25 cellular contexts compared by ENCODE assay signal in the genomic region with DNA sequence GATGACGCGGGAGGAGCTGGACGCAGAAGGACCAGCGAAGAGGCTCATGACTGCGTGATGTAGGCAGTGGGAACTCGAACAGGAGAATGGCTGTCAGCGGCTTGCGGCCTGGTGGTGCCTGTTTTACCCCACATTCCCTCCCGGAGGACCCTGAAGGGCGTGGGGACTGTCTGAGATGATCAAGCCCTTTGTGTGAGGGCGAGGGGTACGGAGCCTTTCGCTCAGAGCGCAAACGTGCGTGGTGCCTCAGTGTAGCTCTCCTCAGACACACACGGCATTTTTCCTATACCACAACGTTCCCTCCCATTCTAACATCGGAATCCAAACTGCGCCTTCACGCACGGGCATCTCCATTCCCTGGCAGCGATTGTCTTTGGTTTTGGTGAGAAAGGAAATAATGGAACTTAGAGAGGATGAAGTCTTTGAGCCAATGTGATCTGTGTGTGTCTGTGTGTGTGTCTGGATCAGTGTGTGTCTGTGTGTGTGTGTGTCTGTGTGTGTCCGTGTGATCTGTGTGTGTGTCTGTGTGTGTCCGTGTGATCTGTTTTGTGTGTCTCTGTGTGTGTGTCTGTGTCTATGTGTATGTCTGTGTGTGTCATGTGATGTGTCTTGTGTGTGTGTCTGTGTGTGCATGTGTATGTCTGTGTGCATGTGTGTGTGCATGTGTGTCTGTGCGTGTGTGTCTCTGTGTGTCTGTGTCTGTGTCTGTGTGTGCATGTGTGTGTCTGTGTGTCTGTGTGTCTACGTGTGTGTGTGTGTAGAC. TPM values are rescaled to one million over a fixed set of nuclear protein-coding genes. Genes with fewer than 3 reads are reported as not detected.
DNase-seq lines count a peak whose midpoint lies in the region; ATAC-seq and TF ChIP-seq lines count a peak whose summit lies in the region.
"Had no signal": no experiment of that assay in that cellular context is flagged by ENCODE, and none has a peak within 500 bp of the region (broad histone marks: within the 10 kb centered on the region; RNA-seq: fewer than 3 reads in every experiment).

No MANE protein-coding gene starts in this region.

- intact Hi-C loops in IMR-90 (cut with micrococcal nuclease): loop anchor here (10.0 kb wide), 1 partner anchor 123 kb away; the partner anchor contains the start of genes RTEL1 and STMN3

- TF ChIP-seq CTCF in IMR-90 (conservative IDR thresholded peaks at IDR 0.05; ENCODE audit: low read depth, low read length): no peak

- peaks cover 4% of the 10 kb centered on the region; the same call in 1 of the 2 replicates for H3K27me3 ChIP-seq in IMR-90 (ENCODE audit: control insufficient read depth, insufficient read depth, low read length)
- no peaks in the 10 kb centered on the region for H3K27me3 ChIP-seq in CD8-positive, alpha-beta memory T cell (ENCODE audit: insufficient read depth, low read length, poor library complexity, severe bottlenecking)

- no peak overlapping the region for H3K27ac ChIP-seq in IMR-90 (ENCODE audit: insufficient read depth, low read length)
- no peak overlapping the region for H3K27ac ChIP-seq in CD8-positive, alpha-beta memory T cell (ENCODE audit: low read depth, low read length)
- H3K27ac ChIP-seq: tibial artery had no signal

- dilution Hi-C loops in IMR-90 (cut with HindIII; ENCODE audit: low sequenced_read_pairs, unreplicated experiment): no loop called here

- H3K27me3 Mint-ChIP-seq in activated naive CD4-positive, alpha-beta T cell treated with anti-CD3 and anti-CD28 coated beads, Interleukin-2, amount 10 ng/mL, durations not matched to agents 7 days and 5 days: peaks cover 45% of the 10 kb centered on the region
- peaks cover 0 to 1% of the 10 kb centered on the region in 2 donors for H3K27me3 Mint-ChIP-seq in CD8-positive, alpha-beta memory T cell
- H3K27me3 Mint-ChIP-seq: stimulated activated naive B cell treated with anti-CD40 and anti-IgM and Interleukin-4, amounts not matched to agents 10 μg/mL and 1 μg/mL and 100 μg/mL, for 72 hours had no signal

- H3K56ac ChIP-seq in IMR-90 (ENCODE audit: extremely low read depth, insufficient read depth, low read length): no peak overlapping the region

- no peak overlapping the region for H3K14ac ChIP-seq in IMR-90 (replicated peaks; ENCODE audit: low read depth, low read length)

- no peak overlapping the region for H3K9ac ChIP-seq in IMR-90 (ENCODE audit: low read depth, low read length)

- in situ Hi-C loops in IMR-90 (cut with MboI; ENCODE audit: low sequenced_read_pairs): loop anchor here (10.0 kb wide), 2 partner anchors 333 to 443 kb away; partner anchors contain the start of genes ABHD16B, SAMD10 and TPD52L2

- H2BK15ac ChIP-seq in IMR-90 (ENCODE audit: low read depth, low read length): no peak overlapping the region

- TF ChIP-seq RAD21 in IMR-90 (IDR thresholded peaks at IDR 0.05; ENCODE audit: low read length): no peak

- no peak overlapping the region for H2BK20ac ChIP-seq in IMR-90 (ENCODE audit: low read depth, low read length)

- CTCF ChIA-PET in activated naive CD4-positive, alpha-beta T cell treated with anti-CD3 and anti-CD28 coated beads, Interleukin-2, amount 10 ng/mL, durations not matched to agents 7 days and 5 days (lab: Charles Lee): no interaction called here
- CTCF ChIA-PET in IMR-90 (lab: Yijun Ruan, JAX): no interaction called here
- CTCF ChIA-PET in CD8-positive, alpha-beta memory T cell (lab: Charles Lee): interaction anchor here (0.8 kb wide), 1 partner anchor 9 kb away, joined by 3 read pairs; no protein-coding TSS in a partner anchor

- no peak overlapping the region for H2BK120ac ChIP-seq in IMR-90 (ENCODE audit: low read depth, low read length)

- H3K4me3 Mint-ChIP-seq in activated naive CD4-positive, alpha-beta T cell treated with anti-CD3 and anti-CD28 coated beads, Interleukin-2, amount 10 ng/mL, durations not matched to agents 7 days and 5 days: no peak overlapping the region
- H3K4me3 Mint-ChIP-seq in CD8-positive, alpha-beta memory T cell: peak overlapping the region in 1 of 7 donors; percentile 5
- H3K4me3 Mint-ChIP-seq: activated CD8-positive, alpha-beta memory T cell treated with anti-CD3 and anti-CD28 coated beads, Interleukin-2, amount 10 ng/mL, durations not matched to agents 7 days and 5 days; stimulated activated naive B cell treated with anti-CD40 and anti-IgM and Interleukin-4, amounts not matched to agents 10 μg/mL and 1 μg/mL and 100 μg/mL, for 72 hours had no signal

- H2AFZ ChIP-seq in IMR-90 (replicated peaks; ENCODE audit: low read length, poor library complexity): no peak overlapping the region

- H2AK9ac ChIP-seq in IMR-90 (replicated peaks; ENCODE audit: low read depth, low read length, poor library complexity): no peak overlapping the region

- no peak overlapping the region for H3K18ac ChIP-seq in IMR-90 (ENCODE audit: low read depth, low read length)

- no peak overlapping the region for H4K5ac ChIP-seq in IMR-90 (ENCODE audit: low read depth, low read length)

- no peaks in the 10 kb centered on the region for H3K9me3 Mint-ChIP-seq in activated naive CD4-positive, alpha-beta T cell treated with anti-CD3 and anti-CD28 coated beads, Interleukin-2, amount 10 ng/mL, durations not matched to agents 7 days and 5 days
- H3K9me3 Mint-ChIP-seq in CD8-positive, alpha-beta memory T cell: no peaks in the 10 kb centered on the region
- H3K9me3 Mint-ChIP-seq: stimulated activated naive B cell treated with anti-CD40 and anti-IgM and Interleukin-4, amounts not matched to agents 10 μg/mL and 1 μg/mL and 100 μg/mL, for 72 hours had no signal

- no peaks in the 10 kb centered on the region for H3K36me3 ChIP-seq in IMR-90 (ENCODE audit: control insufficient read depth, insufficient read depth, low read length)
- no peaks in the 10 kb centered on the region for H3K36me3 ChIP-seq in CD8-positive, alpha-beta memory T cell (ENCODE audit: insufficient read depth, low read length)
- H3K36me3 ChIP-seq: tibial artery had no signal

- no peaks in the 10 kb centered on the region for H3K9me3 ChIP-seq in IMR-90 (ENCODE audit: control insufficient read depth, insufficient read depth, low read length)
- H3K9me3 ChIP-seq in CD8-positive, alpha-beta memory T cell (ENCODE audit: low read length): no peaks in the 10 kb centered on the region
- H3K9me3 ChIP-seq: tibial artery had no signal

- no peaks in the 10 kb centered on the region for H4K20me1 ChIP-seq in IMR-90 (ENCODE audit: insufficient read depth, low read length)

- H3K36me3 Mint-ChIP-seq in activated naive CD4-positive, alpha-beta T cell treated with anti-CD3 and anti-CD28 coated beads, Interleukin-2, amount 10 ng/mL, durations not matched to agents 7 days and 5 days: no peaks in the 10 kb centered on the region
- H3K36me3 Mint-ChIP-seq in CD8-positive, alpha-beta memory T cell: peaks cover 0 to 1% (median 0%) of the 10 kb centered on the region in 3 donors
- H3K36me3 Mint-ChIP-seq: activated CD8-positive, alpha-beta memory T cell treated with anti-CD3 and anti-CD28 coated beads, Interleukin-2, amount 10 ng/mL, durations not matched to agents 7 days and 5 days; stimulated activated naive B cell treated with anti-CD40 and anti-IgM and Interleukin-4, amounts not matched to agents 10 μg/mL and 1 μg/mL and 100 μg/mL, for 72 hours had no signal

- POLR2A ChIA-PET in IMR-90 (lab: Charles Lee; ENCODE audit: unreplicated experiment): no interaction called here
- POLR2A ChIA-PET in CD8-positive, alpha-beta memory T cell (lab: Charles Lee): interaction anchor here (0.6 to 1.6 kb wide), 2 partner anchors 11 to 54 kb away, joined by 4 to 6 read pairs; no protein-coding TSS in a partner anchor

- no peak overlapping the region for H3K23ac ChIP-seq in IMR-90 (ENCODE audit: low read depth, low read length)

- H3K4me2 ChIP-seq in IMR-90 (ENCODE audit: low read depth, low read length): no peak overlapping the region

- no TSS peak for BruUV-seq in IMR-90 (replicated peaks; lab: Mats Ljungman, UMichigan)

- TF ChIP-seq POLR2A in IMR-90 (IDR thresholded peaks at IDR 0.05; ENCODE audit: low read depth, low read length): no peak

- no peak overlapping the region for H4K91ac ChIP-seq in IMR-90 (ENCODE audit: insufficient read depth, low read depth, low read length)

- DNase-seq in activated naive CD4-positive, alpha-beta T cell treated with anti-CD3 and anti-CD28 coated beads, Interleukin-2, amount 10 ng/mL, durations not matched to agents 7 days and 5 days: peak; percentile 19
- DNase-seq in activated naive CD4-positive, alpha-beta T cell treated with anti-CD3 and anti-CD28 coated beads, Interleukin-2, amount 50 U/mL, for 16 hours: no peak
- DNase-seq in IMR-90 (no peak), epidermal melanocyte (ENCODE audit: insufficient read length, low spot score) (peak; percentile 16), retina (peak; percentile 18), NCI-H2107 (lab: John Stamatoyannopoulos, UW) (no peak)
- DNase-seq in activated effector memory CD4-positive, alpha-beta T cell treated with anti-CD3 and anti-CD28 coated beads, Interleukin-2, amount 50 U/mL, for 16 hours: no peak
- no peak for DNase-seq in CD8-positive, alpha-beta memory T cell
- DNase-seq: activated CD4-positive, CD25-positive, alpha-beta regulatory T cell treated with anti-CD3 and anti-CD28 coated beads, Interleukin-2, amount 50 U/mL, for 72 hours; activated CD8-positive, alpha-beta memory T cell treated with anti-CD3 and anti-CD28 coated beads, Interleukin-2, amount 10 ng/mL, durations not matched to agents 7 days and 5 days; anterior cingulate cortex; cerebellar nuclear complex; effector CD8-positive, alpha-beta T cell; hippocampal formation; NCI-H2081 treated with DMSO at 0.1 percent for 48 hours; NCI-H524 treated with DMSO at 0.1 percent for 48 hours; SHP77 treated with DMSO at 0.1 percent for 48 hours; stimulated activated CD4-positive, alpha-beta T cell treated with anti-CD3 and anti-CD28 coated beads, Interleukin-15, amount 100 ng/mL, for 24 hours; stimulated activated naive B cell treated with anti-CD40 and anti-IgM and Interleukin-4, amounts not matched to agents 10 μg/mL and 1 μg/mL and 100 μg/mL, for 72 hours; tibial artery had no signal

- H3K27ac Mint-ChIP-seq in activated naive CD4-positive, alpha-beta T cell treated with anti-CD3 and anti-CD28 coated beads, Interleukin-2, amount 10 ng/mL, durations not matched to agents 7 days and 5 days: no peak overlapping the region
- peak overlapping the region in 2 of 8 donors; percentile 14 to 25 for H3K27ac Mint-ChIP-seq in CD8-positive, alpha-beta memory T cell
- H3K27ac Mint-ChIP-seq: activated CD8-positive, alpha-beta memory T cell treated with anti-CD3 and anti-CD28 coated beads, Interleukin-2, amount 10 ng/mL, durations not matched to agents 7 days and 5 days; stimulated activated naive B cell treated with anti-CD40 and anti-IgM and Interleukin-4, amounts not matched to agents 10 μg/mL and 1 μg/mL and 100 μg/mL, for 72 hours had no signal

- 80% methylated on average over 12 of the region's 27 CpGs; no CpG with 5 or more reads in 1 of the 2 experiments for WGBS in IMR-90 (ENCODE audit: extremely low coverage in 2 of 2, insufficient read length in 1 of 2), 2 experiments

- no peak overlapping the region for H4K8ac ChIP-seq in IMR-90 (ENCODE audit: low read depth in 2 of 2, low read length in 2 of 2)

- H3K79me1 ChIP-seq in IMR-90 (ENCODE audit: low read depth in 1 of 2, low read length in 2 of 2): no peaks in the 10 kb centered on the region

- no peak for ATAC-seq in IMR-90 (ENCODE audit: low read depth)
- ATAC-seq: activated CD8-positive, alpha-beta memory T cell treated with anti-CD3 and anti-CD28 coated beads, Interleukin-2, amount 10 ng/mL, durations not matched to agents 7 days and 5 days; stimulated activated naive B cell treated with anti-CD40 and anti-IgM and Interleukin-4, amounts not matched to agents 10 μg/mL and 1 μg/mL and 100 μg/mL, for 72 hours had no signal

- no peak overlapping the region for H3K4me3 ChIP-seq in IMR-90 (ENCODE audit: insufficient read depth, low read depth, low read length)
- no peak overlapping the region for H3K4me3 ChIP-seq in CD8-positive, alpha-beta memory T cell (ENCODE audit: low read length)
- H3K4me3 ChIP-seq: tibial artery had no signal

- H2AK5ac ChIP-seq in IMR-90 (ENCODE audit: low read depth, low read length): no peak overlapping the region

- peak overlapping the region; percentile 20 for H2BK5ac ChIP-seq in IMR-90 (ENCODE audit: low read depth, low read length, poor library complexity, severe bottlenecking)

- H3K4ac ChIP-seq in IMR-90 (ENCODE audit: low read depth, low read length): no peak overlapping the region

- no peaks in the 10 kb centered on the region for H3K4me1 ChIP-seq in IMR-90 (ENCODE audit: control insufficient read depth, insufficient read depth, low read length)
- peaks cover 5% of the 10 kb centered on the region for H3K4me1 ChIP-seq in CD8-positive, alpha-beta memory T cell (ENCODE audit: insufficient read depth, low read length)

- peaks cover 11% of the 10 kb centered on the region for H3K4me1 Mint-ChIP-seq in activated naive CD4-positive, alpha-beta T cell treated with anti-CD3 and anti-CD28 coated beads, Interleukin-2, amount 10 ng/mL, durations not matched to agents 7 days and 5 days
- peaks cover under 1 to 6% (median 5%) of the 10 kb centered on the region in 3 donors for H3K4me1 Mint-ChIP-seq in CD8-positive, alpha-beta memory T cell

- no peaks in the 10 kb centered on the region for H3K9me1 ChIP-seq in IMR-90 (ENCODE audit: insufficient read depth, low read length)

RNA-seq across cellular contexts. Expression of gene PTK6, which starts 5.3 kb away (rescaled TPM):
- total RNA-seq in IMR-90 (2012; rRNA removed): not detected in 2 replicates
- polyA plus RNA-seq in IMR-90 (2012; rRNA removed): 0.07 TPM in 1 of 2 replicates, not detected in the other
- polyA plus RNA-seq in IMR-90 (2012; cell fraction: cytosol; rRNA removed): 0.03 and 0.04 TPM in 2 replicates
- polyA plus RNA-seq in IMR-90 (2012; cell fraction: nucleus; rRNA removed; ENCODE audit: low replicate concordance): 0.19 and 0.28 TPM in 2 replicates
- under 1 TPM; 0.18 to 0.31 TPM for total RNA-seq in CD8-positive, alpha-beta memory T cell
- polyA plus RNA-seq in CD8-positive, alpha-beta memory T cell: 0.16 TPM
- total RNA-seq: Daoy, H4 had no signal
- polyA plus RNA-seq: fibroblast of lung had no signal

RNA-seq across cellular contexts. Expression of gene PPDPF, which starts 11.3 kb away (rescaled TPM):
- 12.9 and 17.2 TPM in 2 replicates for total RNA-seq in IMR-90 (2012; rRNA removed)
- 171 and 200 TPM in 2 replicates for polyA plus RNA-seq in IMR-90 (2012; rRNA removed)
- polyA plus RNA-seq in IMR-90 (2012; cell fraction: cytosol; rRNA removed): 100 and 301 TPM in 2 replicates
- polyA plus RNA-seq in IMR-90 (2012; cell fraction: nucleus; rRNA removed; ENCODE audit: low replicate concordance): 38.4 and 113 TPM in 2 replicates
- 100 to 1,000 TPM; 207 to 218 TPM for total RNA-seq in CD8-positive, alpha-beta memory T cell
- polyA plus RNA-seq in CD8-positive, alpha-beta memory T cell: 137 TPM

RNA-seq across cellular contexts. Expression of gene SRMS, which starts 15.7 kb away (rescaled TPM):
- not detected in 2 replicates for total RNA-seq in IMR-90 (2012; rRNA removed)
- polyA plus RNA-seq in IMR-90 (2012; rRNA removed): not detected in 2 replicates
- not detected in 2 replicates for polyA plus RNA-seq in IMR-90 (2012; cell fraction: cytosol; rRNA removed)
- not detected in 2 replicates for polyA plus RNA-seq in IMR-90 (2012; cell fraction: nucleus; rRNA removed; ENCODE audit: low replicate concordance)
- total RNA-seq in CD8-positive, alpha-beta memory T cell: not detected
- polyA plus RNA-seq in CD8-positive, alpha-beta memory T cell: not detected
- total RNA-seq: activated CD8-positive, alpha-beta memory T cell treated with anti-CD3 and anti-CD28 coated beads, Interleukin-2, amount 10 ng/mL, durations not matched to agents 7 days and 5 days; Daoy; fibroblast of lung; H4; kidney epithelial cell; T-helper 2 cell treated with Interferon-gamma antibody and Interleukin-4, amounts not matched to agents 100 ng/mL and 5 ng/mL, for 36 hours had no signal
- polyA plus RNA-seq: fibroblast of lung had no signal

RNA-seq across cellular contexts. Expression of gene FNDC11, which starts 22.1 kb away (rescaled TPM):
- total RNA-seq in IMR-90 (2012; rRNA removed): 0.28 and 0.36 TPM in 2 replicates
- polyA plus RNA-seq in IMR-90 (2012; rRNA removed): 1.0 and 1.6 TPM in 2 replicates
- polyA plus RNA-seq in IMR-90 (2012; cell fraction: cytosol; rRNA removed): 0.57 and 1.9 TPM in 2 replicates
- polyA plus RNA-seq in IMR-90 (2012; cell fraction: nucleus; rRNA removed; ENCODE audit: low replicate concordance): 3.1 and 7.9 TPM in 2 replicates
- under 1 TPM; 0.13 to 0.26 TPM for total RNA-seq in CD8-positive, alpha-beta memory T cell
- polyA plus RNA-seq in CD8-positive, alpha-beta memory T cell: not detected
- total RNA-seq: Daoy, H4 had no signal

RNA-seq across cellular contexts. Expression of gene EEF1A2, which starts 33.0 kb away (rescaled TPM):
- 1.3 and 2.2 TPM in 2 replicates for total RNA-seq in IMR-90 (2012; rRNA removed)
- polyA plus RNA-seq in IMR-90 (2012; rRNA removed): 3.2 and 4.6 TPM in 2 replicates
- 3.8 and 11.2 TPM in 2 replicates for polyA plus RNA-seq in IMR-90 (2012; cell fraction: cytosol; rRNA removed)
- polyA plus RNA-seq in IMR-90 (2012; cell fraction: nucleus; rRNA removed; ENCODE audit: low replicate concordance): 4.7 and 11.2 TPM in 2 replicates
- under 1 TPM in 1 of 2 experiments, not detected in 1; 0.20 TPM for total RNA-seq in CD8-positive, alpha-beta memory T cell
- polyA plus RNA-seq in CD8-positive, alpha-beta memory T cell: 0.17 TPM

Comparison
In these comparisons a context has a peak if more than half of its experiments do, and no peak if none do; other contexts are left out.
1. DNase-seq: peak in activated naive CD4-positive, alpha-beta T cell treated with anti-CD3 and anti-CD28 coated beads, Interleukin-2, amount 10 ng/mL, durations not matched to agents 7 days and 5 days (single experiment), epidermal melanocyte (single experiment) and retina (single experiment); none in activated naive CD4-positive, alpha-beta T cell treated with anti-CD3 and anti-CD28 coated beads, Interleukin-2, amount 50 U/mL, for 16 hours (single experiment), IMR-90 (single experiment), NCI-H2107 (single experiment), activated effector memory CD4-positive, alpha-beta T cell treated with anti-CD3 and anti-CD28 coated beads, Interleukin-2, amount 50 U/mL, for 16 hours (single experiment) and CD8-positive, alpha-beta memory T cell (0 of 5).
2. RNA of gene PPDPF, which starts 11.3 kb away (total RNA-seq): 207 to 218 TPM in CD8-positive, alpha-beta memory T cell; 12.9 to 17.2 TPM in IMR-90; every median in the first group is over 10 times any median in the second.